Comparison of ENCODE assay signal across 8 cellular contexts in genomic region chr19:49497047-49497789, GRCh38. TPM values are rescaled to one million over a fixed set of nuclear protein-coding genes. Genes with fewer than 3 reads are reported as not detected.
DNase-seq lines count a peak whose midpoint lies in the region; ATAC-seq and TF ChIP-seq lines count a peak whose summit lies in the region.

No MANE protein-coding gene starts in this region.

- TF ChIP-seq EP300 in gastroesophageal sphincter (IDR thresholded peaks at IDR 0.05) (no peak), ovary (IDR thresholded peaks at IDR 0.05) (no peak)

- intact Hi-C loops in PC-3 (cut with micrococcal nuclease) (loop anchor here (2.0 to 5.0 kb wide), 2 partner anchors 144 to 180 kb away; partner anchors contain the start of genes PRMT1 and RRAS), ovary (cut with DNase I) (loop anchor here in 1 of 4 donors (5.0 kb wide), 1 partner anchor 180 kb away; the partner anchor contains the start of gene PRMT1)
- intact Hi-C loops in activated T-helper 2 cell treated with anti-CD3 and anti-CD28 coated beads, Interferon-gamma antibody, Interleukin-2, Interleukin-4, amounts not matched to agents 10 μg/mL and 5 μg/mL and 100 μg/mL, durations not matched to agents 14 hours and 24 hours and 36 hours (cut with micrococcal nuclease), result loop anchor here (2.0 to 5.0 kb wide), 2 partner anchors 45 to 180 kb away; partner anchors contain the start of genes ALDH16A1, PIH1D1 and PRMT1

- H2AFZ ChIP-seq in PC-3 (ENCODE audit: low read length), result no peak overlapping the region

- 25 to 50% methylated on average over 7 to 11 of the region's 22 CpGs for WGBS in gastroesophageal sphincter (ENCODE audit: low coverage in 1 of 2), 2 donors
- 12 to 20% (median 14%) methylated on average over 22 of the region's 22 CpGs for WGBS in ovary, 3 donors

- no peaks in the 10 kb centered on the region for H3K9me3 Mint-ChIP-seq in activated T-helper 2 cell treated with anti-CD3 and anti-CD28 coated beads, Interferon-gamma antibody, Interleukin-2, Interleukin-4, amounts not matched to agents 10 μg/mL and 5 μg/mL and 100 μg/mL, durations not matched to agents 14 hours and 24 hours and 36 hours

- peak overlapping the region; percentile 97 for H3K4me2 ChIP-seq in PC-3 (ENCODE audit: low read length)

- H4K20me1 ChIP-seq in PC-3 (ENCODE audit: low read length), result peaks cover 27% of the 10 kb centered on the region

- DNase-seq in activated CD4-positive, CD25-positive, alpha-beta regulatory T cell (lab: John Stamatoyannopoulos, UW), result peak; percentile 37 to 55 (median 42)
- peak; percentile 65 for DNase-seq in PC-3
- DNase-seq in activated T-helper 2 cell treated with anti-CD3 and anti-CD28 coated beads, Interferon-gamma antibody, Interleukin-2, Interleukin-4, amounts not matched to agents 10 μg/mL and 5 μg/mL and 100 μg/mL, durations not matched to agents 14 hours and 24 hours and 36 hours (ENCODE audit: low spot score), result peak; percentile 73
- peak in 1 of 5 donors; percentile 61 for DNase-seq in ovary
- DNase-seq in GM10266 (ENCODE audit: extremely low spot score), result no peak

- peak overlapping the region; percentile 98 for H3K4me3 Mint-ChIP-seq in activated T-helper 2 cell treated with anti-CD3 and anti-CD28 coated beads, Interferon-gamma antibody, Interleukin-2, Interleukin-4, amounts not matched to agents 10 μg/mL and 5 μg/mL and 100 μg/mL, durations not matched to agents 14 hours and 24 hours and 36 hours (ENCODE audit: low read depth)

- H3K27me3 Mint-ChIP-seq in activated T-helper 2 cell treated with anti-CD3 and anti-CD28 coated beads, Interferon-gamma antibody, Interleukin-2, Interleukin-4, amounts not matched to agents 10 μg/mL and 5 μg/mL and 100 μg/mL, durations not matched to agents 14 hours and 24 hours and 36 hours (ENCODE audit: low read depth), result no peaks in the 10 kb centered on the region

- H3K4me3 ChIP-seq in PC-3 (ENCODE audit: low read length) (peak overlapping the region; percentile 94), gastroesophageal sphincter (peak overlapping the region; percentile 67 to 87), ovary (peak overlapping the region; percentile 72)

- TF ChIP-seq CTCF in PC-3 (conservative IDR thresholded peaks at IDR 0.05; ENCODE audit: low read depth, low read length) (no peak), gastroesophageal sphincter (IDR thresholded peaks at IDR 0.05) (no peak), ovary (IDR thresholded peaks at IDR 0.05) (no peak), GM10266 (IDR thresholded peaks at IDR 0.05; ENCODE audit: control insufficient read depth, insufficient read depth, low read depth, missing control alignments) (no peak)

- H3K9me3 ChIP-seq in PC-3 (ENCODE audit: low read length) (no peaks in the 10 kb centered on the region), gastroesophageal sphincter (no peaks in the 10 kb centered on the region), ovary (no peaks in the 10 kb centered on the region)

- peaks cover 41% of the 10 kb centered on the region for H3F3A ChIP-seq in PC-3 (ENCODE audit: low read length, unreplicated experiment)

- no peak for ATAC-seq in activated CD4-positive, CD25-positive, alpha-beta regulatory T cell treated with anti-CD3 and anti-CD28 coated beads, Interleukin-2, amount 50 U/mL, for 24 hours
- ATAC-seq in PC-3 (no peak), gastroesophageal sphincter (no peak), GM21528 (IDR thresholded peaks at IDR 0.05; ENCODE audit: low FRiP score, unreplicated experiment) (no peak)

- POLR2A ChIA-PET in PC-3 (lab: Charles Lee; ENCODE audit: unreplicated experiment), result no interaction called here

- H3K27ac ChIP-seq in PC-3 (ENCODE audit: low read length) (peak overlapping the region; percentile 72), gastroesophageal sphincter (peak overlapping the region; percentile 79 to 96 (median 91)), ovary (peak overlapping the region; percentile 87 to 89)

- H3K9ac ChIP-seq in PC-3 (ENCODE audit: low read length), result peak overlapping the region; percentile 98

- H3K36me3 ChIP-seq in PC-3 (ENCODE audit: low read depth, low read length) (peaks cover 39% of the 10 kb centered on the region), gastroesophageal sphincter (peaks cover 0 to 47% of the 10 kb centered on the region in 2 donors), ovary (no peaks in the 10 kb centered on the region)

- TF ChIP-seq POLR2A in gastroesophageal sphincter (IDR thresholded peaks at IDR 0.05) (peak in 1 of 2 donors; percentile 24), ovary (IDR thresholded peaks at IDR 0.05) (no peak)

- peak overlapping the region; percentile 94 for H3K27ac Mint-ChIP-seq in activated T-helper 2 cell treated with anti-CD3 and anti-CD28 coated beads, Interferon-gamma antibody, Interleukin-2, Interleukin-4, amounts not matched to agents 10 μg/mL and 5 μg/mL and 100 μg/mL, durations not matched to agents 14 hours and 24 hours and 36 hours

- peaks cover 30% of the 10 kb centered on the region for H3K79me2 ChIP-seq in PC-3 (ENCODE audit: low read length)

- peaks cover 55% of the 10 kb centered on the region for H3K36me3 Mint-ChIP-seq in activated T-helper 2 cell treated with anti-CD3 and anti-CD28 coated beads, Interferon-gamma antibody, Interleukin-2, Interleukin-4, amounts not matched to agents 10 μg/mL and 5 μg/mL and 100 μg/mL, durations not matched to agents 14 hours and 24 hours and 36 hours (ENCODE audit: low read depth)

- H3K27me3 ChIP-seq in PC-3 (ENCODE audit: low read length), result no peaks in the 10 kb centered on the region
- no peaks in the 10 kb centered on the region for H3K27me3 ChIP-seq in gastroesophageal sphincter
- no peaks in the 10 kb centered on the region for H3K27me3 ChIP-seq in ovary

- peaks cover 44% of the 10 kb centered on the region for H3K4me1 Mint-ChIP-seq in activated T-helper 2 cell treated with anti-CD3 and anti-CD28 coated beads, Interferon-gamma antibody, Interleukin-2, Interleukin-4, amounts not matched to agents 10 μg/mL and 5 μg/mL and 100 μg/mL, durations not matched to agents 14 hours and 24 hours and 36 hours (ENCODE audit: low read depth)

- H3K9me2 ChIP-seq in PC-3 (replicated peaks; ENCODE audit: low read length), result no peaks in the 10 kb centered on the region

- CTCF ChIA-PET in PC-3 (lab: Charles Lee), result no interaction called here

- no TSS peak for BruUV-seq in PC-3 (replicated peaks; lab: Mats Ljungman, UMichigan)

- H3K4me1 ChIP-seq in PC-3 (ENCODE audit: insufficient read depth, low read length), result peaks cover 19% of the 10 kb centered on the region
- H3K4me1 ChIP-seq in gastroesophageal sphincter, result peaks cover 8 to 58% (median 26%) of the 10 kb centered on the region in 3 donors
- peaks cover 8% of the 10 kb centered on the region for H3K4me1 ChIP-seq in ovary (ENCODE audit: insufficient read depth)

RNA-seq across cellular contexts. Expression of gene RPS11, which starts 1.0 kb away (rescaled TPM):
- total RNA-seq in PC-3 (2014; rRNA removed), result 3,913 and 5,174 TPM in 2 replicates
- 2,145 and 2,173 TPM in 2 replicates for total RNA-seq in activated T-helper 2 cell treated with anti-CD3 and anti-CD28 coated beads, Interferon-gamma antibody, Interleukin-2, Interleukin-4, amounts not matched to agents 10 μg/mL and 5 μg/mL and 100 μg/mL, durations not matched to agents 14 hours and 24 hours and 36 hours
- total RNA-seq in gastroesophageal sphincter, result 1,000 to 10,000 TPM; 2,443 to 5,156 (median 3,385) TPM
- total RNA-seq in ovary, result over 10,000 TPM in 2 of 7 donors, 1,000 to 10,000 TPM in 5; 2,881 to 13,366 (median 4,211) TPM
- 1,000 to 10,000 TPM; 8,754 to 9,572 TPM for polyA plus RNA-seq in ovary

RNA-seq across cellular contexts. Expression of gene RPL13A, which starts 9.8 kb away (rescaled TPM):
- total RNA-seq in PC-3 (2014; rRNA removed) (3,023 and 3,169 TPM in 2 replicates), gastroesophageal sphincter (1,000 to 10,000 TPM; 1,269 to 3,399 (median 2,205) TPM), ovary (1,000 to 10,000 TPM; 4,998 to 9,736 (median 6,664) TPM)
- total RNA-seq in activated T-helper 2 cell treated with anti-CD3 and anti-CD28 coated beads, Interferon-gamma antibody, Interleukin-2, Interleukin-4, amounts not matched to agents 10 μg/mL and 5 μg/mL and 100 μg/mL, durations not matched to agents 14 hours and 24 hours and 36 hours, result 3,221 and 3,346 TPM in 2 replicates
- 1,000 to 10,000 TPM; 3,682 to 6,907 TPM for polyA plus RNA-seq in ovary

RNA-seq across cellular contexts. Expression of gene FCGRT, which starts 15.2 kb away (rescaled TPM):
- 46.3 and 46.7 TPM in 2 replicates for total RNA-seq in PC-3 (2014; rRNA removed)
- total RNA-seq in activated T-helper 2 cell treated with anti-CD3 and anti-CD28 coated beads, Interferon-gamma antibody, Interleukin-2, Interleukin-4, amounts not matched to agents 10 μg/mL and 5 μg/mL and 100 μg/mL, durations not matched to agents 14 hours and 24 hours and 36 hours, result 1.8 and 2.2 TPM in 2 replicates
- total RNA-seq in gastroesophageal sphincter, result 100 to 1,000 TPM in 3 of 4 donors, 10 to 100 TPM in 1; 78.6 to 255 (median 158) TPM
- total RNA-seq in ovary, result 100 to 1,000 TPM; 158 to 247 (median 238) TPM
- 100 to 1,000 TPM; 180 to 295 TPM for polyA plus RNA-seq in ovary

RNA-seq across cellular contexts. Expression of gene FLT3LG, which starts 23.2 kb away (rescaled TPM):
- total RNA-seq in PC-3 (2014; rRNA removed) (0.18 and 2.8 TPM in 2 replicates), gastroesophageal sphincter (10 to 100 TPM in 1 of 4 donors, 1 to 10 TPM in 3; 3.1 to 21.0 (median 7.6) TPM), ovary (10 to 100 TPM in 5 of 7 donors, 1 to 10 TPM in 2; 5.1 to 15.2 (median 12.2) TPM)
- total RNA-seq in activated T-helper 2 cell treated with anti-CD3 and anti-CD28 coated beads, Interferon-gamma antibody, Interleukin-2, Interleukin-4, amounts not matched to agents 10 μg/mL and 5 μg/mL and 100 μg/mL, durations not matched to agents 14 hours and 24 hours and 36 hours, result 49.3 and 57.9 TPM in 2 replicates
- 10 to 100 TPM in 1 of 2 donors, 1 to 10 TPM in 1; 3.9 to 15.3 TPM for polyA plus RNA-seq in ovary

RNA-seq across cellular contexts. Expression of gene RCN3, which starts 30.6 kb away (rescaled TPM):
- total RNA-seq in PC-3 (2014; rRNA removed) (33.7 and 70.4 TPM in 2 replicates), gastroesophageal sphincter (10 to 100 TPM in 3 of 4 donors, 1 to 10 TPM in 1; 8.2 to 21.0 (median 12.0) TPM), ovary (10 to 100 TPM; 26.4 to 54.8 (median 37.8) TPM)
- total RNA-seq in activated T-helper 2 cell treated with anti-CD3 and anti-CD28 coated beads, Interferon-gamma antibody, Interleukin-2, Interleukin-4, amounts not matched to agents 10 μg/mL and 5 μg/mL and 100 μg/mL, durations not matched to agents 14 hours and 24 hours and 36 hours, result 3.2 and 3.8 TPM in 2 replicates
- polyA plus RNA-seq in ovary, result 10 to 100 TPM; 13.6 to 37.5 TPM

Comparison
In these comparisons a context has a peak if more than half of its experiments do, and no peak if none do; other contexts are left out.
1. RNA of gene FCGRT, which starts 15.2 kb away (total RNA-seq): 158 to 247 TPM in ovary, 78.6 to 255 TPM in gastroesophageal sphincter and 46.3 to 46.7 TPM in PC-3; 1.8 to 2.2 TPM in activated T-helper 2 cell treated with anti-CD3 and anti-CD28 coated beads, Interferon-gamma antibody, Interleukin-2, Interleukin-4, amounts not matched to agents 10 μg/mL and 5 μg/mL and 100 μg/mL, durations not matched to agents 14 hours and 24 hours and 36 hours; every median in the first group is over 10 times any median in the second.
2. Peak in every context shown above with its lines, with median percentiles within 50 percentile points of each other: H3K27ac ChIP-seq and H3K4me3 ChIP-seq.